Comparison of ENCODE assay signal across 10 cellular contexts in genomic region chr12:55739025-55739378, GRCh38. TPM values are rescaled to one million over a fixed set of nuclear protein-coding genes. Genes with fewer than 3 reads are reported as not detected.
DNase-seq lines count a peak whose midpoint lies in the region; ATAC-seq and TF ChIP-seq lines count a peak whose summit lies in the region.
"Had no signal": no experiment of that assay in that cellular context is flagged by ENCODE, and none has a peak within 500 bp of the region (broad histone marks: within the 10 kb centered on the region; RNA-seq: fewer than 3 reads in every experiment).

No MANE protein-coding gene starts in this region.

- intact Hi-C loops in CD8-positive, alpha-beta T cell (cut with DNase I, micrococcal nuclease): loop anchor here (2.0 to 10.0 kb wide), 8 partner anchors 22 to 726 kb away; partner anchors contain the start of genes BLOC1S1 (in 1 of the 2), ESYT1 (in 1 of the 2), PA2G4 (in 1 of the 2) and RPL41 (in 1 of the 2)

- TF ChIP-seq CTCF in CD8-positive, alpha-beta T cell (IDR thresholded peaks at IDR 0.05): no peak
- TF ChIP-seq CTCF in LNCaP clone FGC (IDR thresholded peaks at IDR 0.05; ENCODE audit: control insufficient read depth, extremely low read depth, insufficient read depth) (no peak), neural crest cell (conservative IDR thresholded peaks at IDR 0.05) (no peak)

- H3K27me3 Mint-ChIP-seq in CD8-positive, alpha-beta T cell (ENCODE audit: low read depth): no peaks in the 10 kb centered on the region
- no peaks in the 10 kb centered on the region for H3K27me3 Mint-ChIP-seq in central memory CD8-positive, alpha-beta T cell
- H3K27me3 Mint-ChIP-seq in neural crest cell (ENCODE audit: low read depth): no peaks in the 10 kb centered on the region

- H3K4me3 Mint-ChIP-seq in CD8-positive, alpha-beta T cell: peak overlapping the region; percentile 90
- H3K4me3 Mint-ChIP-seq in central memory CD8-positive, alpha-beta T cell: peak overlapping the region; percentile 82
- peak overlapping the region; percentile 88 for H3K4me3 Mint-ChIP-seq in neural crest cell

- peak overlapping the region; percentile 73 for H3K27ac ChIP-seq in CD8-positive, alpha-beta T cell (ENCODE audit: low read depth, low read length)

- H3K4me1 Mint-ChIP-seq in CD8-positive, alpha-beta T cell (ENCODE audit: low read depth): peaks cover 26% of the 10 kb centered on the region
- peaks cover 45% of the 10 kb centered on the region for H3K4me1 Mint-ChIP-seq in central memory CD8-positive, alpha-beta T cell
- H3K4me1 Mint-ChIP-seq in neural crest cell: peaks cover 43% of the 10 kb centered on the region

- CTCF ChIA-PET in CD8-positive, alpha-beta T cell (lab: Charles Lee): interaction anchor here (0.6 to 9.8 kb wide), 47 partner anchors 8 to 725 kb away, joined by 3 to 176 read pairs (median 6); partner anchors contain the start of genes BLOC1S1, CD63, ESYT1 and ORMDL2

- no peak for DNase-seq in CD8-positive, alpha-beta T cell
- DNase-seq in LNCaP clone FGC (ENCODE audit: low read depth) (no peak), neural crest cell (ENCODE audit: low read depth, low spot score) (no peak), NOMO-1 treated with DMSO at 0.1 percent for 48 hours (lab: John Stamatoyannopoulos, UW; ENCODE audit: unreplicated experiment) (no peak), HCEC 1CT (no peak), SW480 (ENCODE audit: low spot score) (no peak)
- no peak for DNase-seq in central memory CD8-positive, alpha-beta T cell (ENCODE audit: low spot score in 2 of 2)

- peaks cover 24% of the 10 kb centered on the region for H3K4me1 ChIP-seq in CD8-positive, alpha-beta T cell (ENCODE audit: insufficient read depth, low read length)

- H3K27me3 ChIP-seq in CD8-positive, alpha-beta T cell (ENCODE audit: insufficient read depth, low read length): no peaks in the 10 kb centered on the region
- H3K27me3 ChIP-seq: ascending aorta had no signal

- POLR2A ChIA-PET in CD8-positive, alpha-beta T cell (lab: Charles Lee): interaction anchor here (0.7 to 3.2 kb wide), 16 partner anchors 9 to 450 kb away, joined by 3 to 24 read pairs (median 5); partner anchors contain the start of genes BLOC1S1, CD63, ORMDL2 and PYM1

- no peak overlapping the region for H3K27ac Mint-ChIP-seq in CD8-positive, alpha-beta T cell
- no peak overlapping the region for H3K27ac Mint-ChIP-seq in central memory CD8-positive, alpha-beta T cell (ENCODE audit: low read depth)
- H3K27ac Mint-ChIP-seq in neural crest cell (ENCODE audit: unreplicated experiment): no peak overlapping the region

- no peaks in the 10 kb centered on the region for H3K36me3 Mint-ChIP-seq in CD8-positive, alpha-beta T cell
- peaks cover 4% of the 10 kb centered on the region for H3K36me3 Mint-ChIP-seq in central memory CD8-positive, alpha-beta T cell (ENCODE audit: insufficient read depth)
- no peaks in the 10 kb centered on the region for H3K36me3 Mint-ChIP-seq in neural crest cell (ENCODE audit: low read depth)

- ATAC-seq in CD8-positive, alpha-beta T cell: no peak
- ATAC-seq in central memory CD8-positive, alpha-beta T cell (replicated peaks; ENCODE audit: extremely low read depth, poor library complexity, severe bottlenecking): no peak
- ATAC-seq in GM18873 (IDR thresholded peaks at IDR 0.05; ENCODE audit: low FRiP score, unreplicated experiment): no peak

- H3K4me3 ChIP-seq in CD8-positive, alpha-beta T cell (ENCODE audit: low read depth, low read length): peak overlapping the region; percentile 73
- peak overlapping the region; percentile 59 for H3K4me3 ChIP-seq in LNCaP clone FGC (ENCODE audit: low read depth, low read length)

- H3K36me3 ChIP-seq in CD8-positive, alpha-beta T cell (ENCODE audit: insufficient read depth, low read length): no peaks in the 10 kb centered on the region
- H3K36me3 ChIP-seq: ascending aorta, prostate gland had no signal

- no peaks in the 10 kb centered on the region for H3K9me3 ChIP-seq in CD8-positive, alpha-beta T cell (ENCODE audit: low read length)
- H3K9me3 ChIP-seq: ascending aorta, prostate gland had no signal

- no peaks in the 10 kb centered on the region for H3K9me3 Mint-ChIP-seq in CD8-positive, alpha-beta T cell
- H3K9me3 Mint-ChIP-seq in central memory CD8-positive, alpha-beta T cell: no peaks in the 10 kb centered on the region
- H3K9me3 Mint-ChIP-seq in neural crest cell: no peaks in the 10 kb centered on the region

RNA-seq across cellular contexts. Expression of gene GDF11, which starts 3.9 kb away (rescaled TPM):
- total RNA-seq in CD8-positive, alpha-beta T cell: 1 to 10 TPM; 4.3 to 4.6 TPM
- 66.6 and 67.0 TPM in 2 replicates for total RNA-seq in neural crest cell

RNA-seq across cellular contexts. Expression of gene CD63, which starts 10.2 kb away (rescaled TPM):
- total RNA-seq in CD8-positive, alpha-beta T cell: 10 to 100 TPM; 27.0 to 33.8 TPM
- total RNA-seq in neural crest cell: 535 and 560 TPM in 2 replicates

RNA-seq across cellular contexts. Expression of gene RDH5, which starts 18.8 kb away (rescaled TPM):
- 1 to 10 TPM; 5.5 to 7.8 TPM for total RNA-seq in CD8-positive, alpha-beta T cell
- 10.4 and 14.2 TPM in 2 replicates for total RNA-seq in neural crest cell

RNA-seq across cellular contexts. Expression of gene BLOC1S1, which starts 23.2 kb away (rescaled TPM):
- total RNA-seq in CD8-positive, alpha-beta T cell: 10 to 100 TPM; 29.4 to 29.6 TPM
- 105 and 111 TPM in 2 replicates for total RNA-seq in neural crest cell

RNA-seq across cellular contexts. Expression of gene ITGA7, which starts 31.3 kb away (rescaled TPM):
- 1 to 10 TPM; 1.0 to 1.1 TPM for total RNA-seq in CD8-positive, alpha-beta T cell
- 57.9 and 63.7 TPM in 2 replicates for total RNA-seq in neural crest cell

Comparison
In these comparisons a context has a peak if more than half of its experiments do, and no peak if none do; other contexts are left out.
1. RNA of gene GDF11, which starts 3.9 kb away (total RNA-seq): 66.6 to 67.0 TPM in neural crest cell; 4.3 to 4.6 TPM in CD8-positive, alpha-beta T cell; every median in the first group is over 10 times any median in the second.
2. RNA of gene CD63, which starts 10.2 kb away (total RNA-seq): 535 to 560 TPM in neural crest cell; 27.0 to 33.8 TPM in CD8-positive, alpha-beta T cell; every median in the first group is over 10 times any median in the second.
3. Peak in every context shown above with its lines, with median percentiles within 50 percentile points of each other: H3K4me3 Mint-ChIP-seq.